ENCODE assay signal across 29 cellular contexts in genomic region chr2:171095014-171095582, GRCh38.
A peak's percentile ranks its signal among the peaks of the same experiment; 100 is the strongest.
DNase-seq lines count a peak whose midpoint lies in the region; ATAC-seq and TF ChIP-seq lines count a peak whose summit lies in the region.
"Had no signal": no experiment of that assay in that cellular context is flagged by ENCODE, and none has a peak within 500 bp of the region (broad histone marks: within the 10 kb centered on the region; RNA-seq: fewer than 3 reads in every experiment).

No MANE protein-coding gene starts in this region.

- no peak for TF ChIP-seq CTCF in KMS-11 (conservative IDR thresholded peaks at IDR 0.05; ENCODE audit: low read depth, low read length)
- no peak for TF ChIP-seq CTCF in chondrocyte (IDR thresholded peaks at IDR 0.05)
- TF ChIP-seq CTCF in mucosa of descending colon (IDR thresholded peaks at IDR 0.05), result no peak

- no peaks in the 10 kb centered on the region for H3K27me3 ChIP-seq in KMS-11 (ENCODE audit: insufficient read depth, low read depth)
- H3K27me3 ChIP-seq: stomach, tibial nerve had no signal

- H2AFZ ChIP-seq in KMS-11 (ENCODE audit: low read depth), result no peak overlapping the region
- H2AFZ ChIP-seq: GM23338 had no signal

- H3K9ac ChIP-seq in KMS-11, result no peak overlapping the region
- H3K9ac ChIP-seq: BLaER1 had no signal

- peak overlapping the region; percentile 91 for H3K27ac Mint-ChIP-seq in activated naive CD4-positive, alpha-beta T cell treated with anti-CD3 and anti-CD28 coated beads, Interleukin-2, amount 50 U/mL, for 24 hours
- peak overlapping the region; percentile 29 for H3K27ac Mint-ChIP-seq in chondrocyte (ENCODE audit: unreplicated experiment)
- H3K27ac Mint-ChIP-seq: GM23338, HFFc6, T-cell had no signal

- in situ Hi-C loops in KBM-7 (cut with MboI; ENCODE audit: low pct_unique_long_range_greater_than_20kb, low sequenced_read_pairs), result no loop called here

- H3K4me3 ChIP-seq in KMS-11 (IDR thresholded peaks at IDR 0.05; ENCODE audit: insufficient read depth, low read depth, low read length), result no peak overlapping the region
- H3K4me3 ChIP-seq in mucosa of descending colon, result no peak overlapping the region
- H3K4me3 ChIP-seq: BLaER1, GM23338, left ventricle myocardium inferior, stomach, tibial nerve had no signal

- ATAC-seq in mucosa of descending colon, result no peak
- ATAC-seq: GM23338; naive thymus-derived CD8-positive, alpha-beta T cell; T-cell had no signal

- peaks cover 38% of the 10 kb centered on the region for H3K4me1 ChIP-seq in KMS-11 (ENCODE audit: low read depth, poor library complexity, severe bottlenecking)
- no peaks in the 10 kb centered on the region for H3K4me1 ChIP-seq in mucosa of descending colon (ENCODE audit: low read depth)
- H3K4me1 ChIP-seq: BLaER1, Caco-2, left ventricle myocardium inferior, tibial nerve had no signal

- peaks cover 47% of the 10 kb centered on the region for H3K4me1 Mint-ChIP-seq in activated naive CD4-positive, alpha-beta T cell treated with anti-CD3 and anti-CD28 coated beads, Interleukin-2, amount 50 U/mL, for 24 hours
- peaks cover 22% of the 10 kb centered on the region for H3K4me1 Mint-ChIP-seq in chondrocyte (ENCODE audit: low read depth)

- H3K9me3 ChIP-seq in mucosa of descending colon, result peaks cover 21% of the 10 kb centered on the region

- H4K20me1 ChIP-seq in KMS-11 (ENCODE audit: insufficient read depth), result peaks cover 10% of the 10 kb centered on the region

- no peak overlapping the region for H3K4me3 Mint-ChIP-seq in activated naive CD4-positive, alpha-beta T cell treated with anti-CD3 and anti-CD28 coated beads, Interleukin-2, amount 50 U/mL, for 24 hours
- H3K4me3 Mint-ChIP-seq in chondrocyte (ENCODE audit: unreplicated experiment), result no peak overlapping the region
- H3K4me3 Mint-ChIP-seq: GM23338; HFFc6; naive thymus-derived CD8-positive, alpha-beta T cell had no signal

- peaks cover 72% of the 10 kb centered on the region for H3K79me2 ChIP-seq in KMS-11 (ENCODE audit: insufficient read depth, low read depth)

- peaks cover 48% of the 10 kb centered on the region for H3K36me3 Mint-ChIP-seq in activated naive CD4-positive, alpha-beta T cell treated with anti-CD3 and anti-CD28 coated beads, Interleukin-2, amount 50 U/mL, for 24 hours
- H3K36me3 Mint-ChIP-seq in chondrocyte (ENCODE audit: low read depth), result peaks cover 20% of the 10 kb centered on the region

- no peaks in the 10 kb centered on the region for H3K27me3 Mint-ChIP-seq in activated naive CD4-positive, alpha-beta T cell treated with anti-CD3 and anti-CD28 coated beads, Interleukin-2, amount 50 U/mL, for 24 hours
- H3K27me3 Mint-ChIP-seq in chondrocyte (ENCODE audit: low read depth), result no peaks in the 10 kb centered on the region
- H3K27me3 Mint-ChIP-seq: naive thymus-derived CD8-positive, alpha-beta T cell; T-cell had no signal

- intact Hi-C loops in mucosa of descending colon (cut with DNase I, micrococcal nuclease), result no loop called here

- peaks cover 5% of the 10 kb centered on the region for H3K9me3 Mint-ChIP-seq in activated naive CD4-positive, alpha-beta T cell treated with anti-CD3 and anti-CD28 coated beads, Interleukin-2, amount 50 U/mL, for 24 hours
- peaks cover 32% of the 10 kb centered on the region for H3K9me3 Mint-ChIP-seq in chondrocyte (ENCODE audit: low read depth)

- H3K27ac ChIP-seq in KMS-11, result peak overlapping the region; percentile 11; the same call in 1 of the 2 replicates
- H3K27ac ChIP-seq: BLaER1, left ventricle myocardium inferior, RWPE1, stomach, tibial nerve had no signal

- H3K36me3 ChIP-seq in KMS-11 (ENCODE audit: insufficient read depth), result no peaks in the 10 kb centered on the region
- H3K36me3 ChIP-seq in mucosa of descending colon (ENCODE audit: low read depth), result no peaks in the 10 kb centered on the region

- H3K4me2 ChIP-seq in KMS-11, result peak overlapping the region; percentile 37
- H3K4me2 ChIP-seq: BLaER1, GM23338 had no signal

- no peak for DNase-seq in activated naive CD4-positive, alpha-beta T cell (lab: John Stamatoyannopoulos, UW)
- DNase-seq in chondrocyte (ENCODE audit: low spot score) (no peak), KBM-7 (no peak), UCSD-AML1 (lab: John Stamatoyannopoulos, UW; ENCODE audit: unreplicated experiment) (no peak), mucosa of descending colon (no peak)
- DNase-seq: ACHN; activated effector memory CD4-positive, alpha-beta T cell treated with anti-CD3 and anti-CD28 coated beads, Interleukin-2, amount 50 U/mL, for 16 hours; Caco-2; GF-D8; glutamatergic neuron; HFFc6; islet precursor cell; Kasumi-1; left ventricle myocardium inferior; MV-4-11; naive thymus-derived CD8-positive, alpha-beta T cell; NCI-H146; NCI-H2107; NCI-H446; NCI-H774; occipital lobe; stomach; T-cell had no signal
